In genomic region chr2:236706803-236707202, GRCh38 we compare ENCODE assay signal across 1 cellular context.
TF ChIP-seq lines count a peak whose summit lies in the region.

No MANE protein-coding gene starts in this region.

TF ChIP-seq in SK-N-SH treated with all-trans-retinoic acid at 6 μM for 48 hours, 23 proteins besides CTCF, POLR2A, EP300 and RAD21 (continued from another document):
- TF ChIP-seq POU6F1 (CRISPR knock-in tag; IDR thresholded peaks at IDR 0.05; ENCODE audit: borderline replicate concordance, low read depth) (no peak), ZNF70 (CRISPR knock-in tag; IDR thresholded peaks at IDR 0.05) (no peak), RARB (CRISPR knock-in tag; IDR thresholded peaks at IDR 0.05) (no peak), ESRRG (CRISPR knock-in tag; IDR thresholded peaks at IDR 0.05) (no peak), ISL1 (CRISPR knock-in tag; IDR thresholded peaks at IDR 0.05) (no peak), ZC3H10 (CRISPR knock-in tag; IDR thresholded peaks at IDR 0.05) (no peak), OSR1 (CRISPR knock-in tag; IDR thresholded peaks at IDR 0.05) (no peak), CSDC2 (CRISPR knock-in tag; IDR thresholded peaks at IDR 0.05) (no peak)
